In genomic region chr7:659306-659847, GRCh38 we compare ENCODE assay signal across 18 cellular contexts.
"Had no signal": no experiment of that assay in that cellular context is flagged by ENCODE, and none has a peak within 500 bp of the region (broad histone marks: within the 10 kb centered on the region; RNA-seq: fewer than 3 reads in every experiment).

No MANE protein-coding gene starts in this region.

- H3K4me3 Mint-ChIP-seq: natural killer cell treated with Interleukin-12 subunit alpha and Interleukin-12 subunit beta and Interleukin-15 and Interleukin-18, amount 100 ng/mL, for 72 hours had no signal

- H3K4me1 ChIP-seq: upper lobe of left lung had no signal

- H3K36me3 Mint-ChIP-seq: natural killer cell treated with Interleukin-12 subunit alpha and Interleukin-12 subunit beta and Interleukin-15 and Interleukin-18, amount 100 ng/mL, for 72 hours had no signal

- H3K9me3 ChIP-seq: esophagus muscularis mucosa, gastrocnemius medialis, heart right ventricle, mucosa of descending colon, neutrophil, sigmoid colon, upper lobe of left lung, uterus had no signal

- H3K4me3 ChIP-seq: dorsolateral prefrontal cortex, esophagus muscularis mucosa, gastrocnemius medialis, heart right ventricle, mucosa of descending colon, sigmoid colon, smooth muscle cell, upper lobe of left lung, uterus had no signal

- H3K27me3 Mint-ChIP-seq: natural killer cell treated with Interleukin-12 subunit alpha and Interleukin-12 subunit beta and Interleukin-15 and Interleukin-18, amount 100 ng/mL, for 72 hours had no signal

- H3K27ac ChIP-seq: epithelial cell of prostate, gastrocnemius medialis, neutrophil, upper lobe of left lung, uterus had no signal

- H3K4me2 ChIP-seq: smooth muscle cell had no signal

- ATAC-seq: gastrocnemius medialis; heart right ventricle; left lobe of liver; mucosa of descending colon; natural killer cell treated with Interleukin-12 subunit alpha and Interleukin-12 subunit beta and Interleukin-15 and Interleukin-18, amount 100 ng/mL, for 72 hours had no signal

- H3K27me3 ChIP-seq: dorsolateral prefrontal cortex, esophagus muscularis mucosa, gastrocnemius medialis, heart right ventricle, neutrophil, sigmoid colon, upper lobe of left lung, uterus had no signal

- H3K27ac Mint-ChIP-seq: natural killer cell treated with Interleukin-12 subunit alpha and Interleukin-12 subunit beta and Interleukin-15 and Interleukin-18, amount 100 ng/mL, for 72 hours had no signal

- DNase-seq: cortex of kidney; effector CD8-positive, alpha-beta T cell; gastrocnemius medialis; heart right ventricle; hypothalamus; sigmoid colon; stimulated activated CD4-positive, alpha-beta T cell treated with anti-CD3 and anti-CD28 coated beads, Interleukin-2, amount 100 ng/mL, for 48 hours; stimulated activated naive CD4-positive, alpha-beta T cell treated with Interleukin-2 at 50 U/mL for 16 hours; upper lobe of left lung; uterus had no signal

- H3K36me3 ChIP-seq: esophagus muscularis mucosa, gastrocnemius medialis, heart right ventricle, neutrophil, sigmoid colon, upper lobe of left lung, uterus had no signal

- H3K9me3 Mint-ChIP-seq: natural killer cell treated with Interleukin-12 subunit alpha and Interleukin-12 subunit beta and Interleukin-15 and Interleukin-18, amount 100 ng/mL, for 72 hours had no signal
